ENCODE assay signal across 7 cellular contexts in the genomic region with DNA sequence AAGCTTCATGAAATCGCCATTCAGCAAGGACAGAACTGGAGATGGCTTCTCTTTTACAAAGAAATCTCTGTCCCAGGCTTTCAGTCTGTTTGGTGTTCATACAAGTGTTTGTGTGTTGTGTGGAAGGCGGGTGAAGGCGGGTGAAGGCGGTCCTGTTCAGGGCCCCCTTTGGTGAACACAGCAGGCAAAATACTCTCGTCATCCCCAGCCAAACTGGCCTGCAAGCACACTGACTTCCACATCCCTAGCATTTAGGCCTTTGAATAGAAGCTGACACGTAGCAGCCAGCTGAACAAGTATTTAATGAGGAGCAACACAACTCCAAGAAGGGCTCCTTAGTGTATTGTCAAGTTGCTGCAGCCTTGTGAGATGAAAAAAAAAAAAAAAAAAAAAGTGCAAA.
A peak's percentile ranks its signal among the peaks of the same experiment; 100 is the strongest.
DNase-seq lines count a peak whose midpoint lies in the region; ATAC-seq, FAIRE-seq and TF ChIP-seq lines count a peak whose summit lies in the region.

No MANE protein-coding gene starts in this region.

- WGBS in stomach, 5 donors = 73 to 82% (median 80%) methylated on average over 6 of the region's 6 CpGs

- TF ChIP-seq POLR2A in stomach (IDR thresholded peaks at IDR 0.05) = no peak

- peak; percentile 43 for FAIRE-seq in astrocyte (lab: Jason Lieb, UNC)

- H3K36me3 ChIP-seq in astrocyte (ENCODE audit: insufficient read depth, low read length) = peaks cover 32% of the 10 kb centered on the region
- peaks cover 37 to 85% (median 61%) of the 10 kb centered on the region in 4 donors for H3K36me3 ChIP-seq in stomach

- peak overlapping the region; percentile 52 for H3K27ac ChIP-seq in astrocyte (ENCODE audit: low read depth, low read length)
- peak overlapping the region in 4 of 5 donors; percentile 62 to 82 (median 74) for H3K27ac ChIP-seq in stomach

- no peak for ATAC-seq in HG03135 (IDR thresholded peaks at IDR 0.05; ENCODE audit: unreplicated experiment)
- no peak for ATAC-seq in HG02884 (IDR thresholded peaks at IDR 0.05; ENCODE audit: unreplicated experiment)

- H3K36me3 Mint-ChIP-seq in IgD-negative memory B cell = peaks cover 10% of the 10 kb centered on the region
- H3K36me3 Mint-ChIP-seq in astrocyte (ENCODE audit: low read depth, unreplicated experiment) = peaks cover 25% of the 10 kb centered on the region

- H3K27ac Mint-ChIP-seq in IgD-negative memory B cell (peak overlapping the region; percentile 39 to 88 (median 70)), astrocyte (ENCODE audit: unreplicated experiment) (peak overlapping the region; percentile 95)

- peak overlapping the region; percentile 34 for H3K9ac ChIP-seq in astrocyte (ENCODE audit: low read length)

- DNase-seq in astrocyte (ENCODE audit: low read depth) (peak; percentile 18), islet precursor cell (peak; percentile 58), stomach (no peak), hepatic stellate cell (ENCODE audit: low spot score) (no peak)

- peaks cover 51% of the 10 kb centered on the region for H3K79me2 ChIP-seq in astrocyte (ENCODE audit: insufficient read depth, low read length)

- no peaks in the 10 kb centered on the region for H3K27me3 Mint-ChIP-seq in IgD-negative memory B cell
- no peaks in the 10 kb centered on the region for H3K27me3 Mint-ChIP-seq in astrocyte (ENCODE audit: low read depth, unreplicated experiment)

- TF ChIP-seq EP300 in stomach (IDR thresholded peaks at IDR 0.05) = no peak

- peak overlapping the region; percentile 62 for H3K4me2 ChIP-seq in astrocyte (ENCODE audit: low read length)

- intact Hi-C loops in stomach (cut with DNase I; ENCODE audit: low total_unique reads) = no loop called here

- TF ChIP-seq CTCF in astrocyte (IDR thresholded peaks at IDR 0.05; ENCODE audit: insufficient read depth, low read depth, low read length) = no peak
- no peak for TF ChIP-seq CTCF in stomach (IDR thresholded peaks at IDR 0.05)

- no peak overlapping the region for H3K4me3 ChIP-seq in astrocyte (ENCODE audit: insufficient read depth, low read depth, low read length)
- no peak overlapping the region for H3K4me3 ChIP-seq in stomach

- H4K20me1 ChIP-seq in astrocyte (ENCODE audit: insufficient read depth, low read length) = no peaks in the 10 kb centered on the region

- H3K4me1 Mint-ChIP-seq in IgD-negative memory B cell (peaks cover 28 to 59% (median 43%) of the 10 kb centered on the region in 3 donors), astrocyte (ENCODE audit: low read depth, unreplicated experiment) (peaks cover 37% of the 10 kb centered on the region)

- H3K4me1 ChIP-seq in astrocyte (ENCODE audit: insufficient read depth, low read length) (peaks cover 22% of the 10 kb centered on the region), stomach (peaks cover 39 to 79% (median 59%) of the 10 kb centered on the region in 4 donors)

- H3K9me3 ChIP-seq in astrocyte (ENCODE audit: insufficient read depth, low read depth, low read length) = no peaks in the 10 kb centered on the region
- no peaks in the 10 kb centered on the region for H3K9me3 ChIP-seq in stomach

- no peak overlapping the region for H2AFZ ChIP-seq in astrocyte (ENCODE audit: low read depth, low read length)

- H3K27me3 ChIP-seq in astrocyte (ENCODE audit: insufficient read depth, low read length) = no peaks in the 10 kb centered on the region
- H3K27me3 ChIP-seq in stomach = no peaks in the 10 kb centered on the region

- H3K9me3 Mint-ChIP-seq in IgD-negative memory B cell (no peaks in the 10 kb centered on the region), astrocyte (ENCODE audit: unreplicated experiment) (no peaks in the 10 kb centered on the region)

- H3K4me3 Mint-ChIP-seq in IgD-negative memory B cell (no peak overlapping the region), astrocyte (ENCODE audit: unreplicated experiment) (no peak overlapping the region)

Comparison
In these comparisons a context has a peak if more than half of its experiments do, and no peak if none do; other contexts are left out.
1. DNase-seq: peak in astrocyte (single experiment) and islet precursor cell (single experiment); none in stomach (single experiment) and hepatic stellate cell (single experiment).